14 cellular contexts compared by ENCODE assay signal in the genomic region with DNA sequence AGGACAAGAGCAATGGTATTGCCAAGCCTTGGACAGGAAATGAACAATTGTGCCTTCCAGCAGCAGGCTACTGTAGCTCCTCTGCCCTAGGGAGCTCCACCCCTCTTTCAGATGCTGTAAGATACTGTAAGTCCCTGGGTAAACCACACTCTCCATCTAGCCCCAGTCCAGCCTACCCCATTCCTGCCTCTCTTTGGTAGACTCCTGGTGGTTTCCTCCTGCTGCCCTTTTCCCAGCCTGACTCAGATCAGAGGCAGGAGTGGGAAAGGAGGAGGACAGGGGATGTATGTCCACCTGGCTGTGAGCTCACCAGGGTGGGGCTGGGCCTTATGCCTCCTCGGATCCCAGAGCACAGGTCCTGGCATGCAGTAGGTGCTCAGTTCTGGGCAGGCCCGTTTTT.
DNase-seq lines count a peak whose midpoint lies in the region; ATAC-seq and TF ChIP-seq lines count a peak whose summit lies in the region.
"Had no signal": no experiment of that assay in that cellular context is flagged by ENCODE, and none has a peak within 500 bp of the region (broad histone marks: within the 10 kb centered on the region; RNA-seq: fewer than 3 reads in every experiment).

No MANE protein-coding gene starts in this region.

- H3K36me3 ChIP-seq in HCT116 (ENCODE audit: control insufficient read depth in 1 of 2, insufficient read depth in 2 of 2, low read length in 2 of 2): no peaks in the 10 kb centered on the region

- no peak overlapping the region for H2AFZ ChIP-seq in HCT116 (ENCODE audit: low read depth, low read length, poor library complexity, severe bottlenecking)

- no peak overlapping the region for H3K27ac ChIP-seq in HCT116 (ENCODE audit: low read depth, low read length)
- peak overlapping the region; percentile 95 for H3K27ac ChIP-seq in RWPE1

- H3K4me3 Mint-ChIP-seq in activated CD4-positive, alpha-beta T cell treated with anti-CD3 and anti-CD28 coated beads for 36 hours: no peak overlapping the region
- no peak overlapping the region for H3K4me3 Mint-ChIP-seq in T-helper 2 cell treated with Interferon-gamma antibody and Interleukin-4, amounts not matched to agents 5 μg/mL and 100 μg/mL, for 36 hours

- H3K9me3 ChIP-seq in HCT116 (ENCODE audit: control insufficient read depth in 1 of 2, insufficient read depth in 1 of 2, low read depth in 1 of 2, low read length in 2 of 2): no peaks in the 10 kb centered on the region

- no peaks in the 10 kb centered on the region for H4K20me1 ChIP-seq in HCT116 (ENCODE audit: insufficient read depth)

- peak overlapping the region; percentile 35; the same call in 1 of the 2 replicates for H3K4me2 ChIP-seq in HCT116 (ENCODE audit: low read length)

- H3K79me2 ChIP-seq in HCT116 (ENCODE audit: insufficient read depth, low read length): no peaks in the 10 kb centered on the region

- CTCF ChIA-PET in HCT116 (lab: Charles Lee): no interaction called here
- CTCF ChIA-PET in RWPE1 (lab: Yijun Ruan, JAX): no interaction called here
- CTCF ChIA-PET in activated CD4-positive, alpha-beta T cell treated with anti-CD3 and anti-CD28 coated beads for 36 hours (lab: Charles Lee): no interaction called here

- H3K27me3 ChIP-seq in HCT116 (ENCODE audit: insufficient read depth, low read length): no peaks in the 10 kb centered on the region

- DNase-seq in COLO829 (ENCODE audit: low spot score) (peak; percentile 12), HCT116 (ENCODE audit: low read depth, low spot score) (peak; percentile 31), RWPE1 (ENCODE audit: low spot score) (peak; percentile 95), fibroblast of the aortic adventitia (ENCODE audit: low read depth) (peak; percentile 2), NAMALWA (ENCODE audit: low spot score) (no peak)
- DNase-seq in activated CD4-positive, alpha-beta T cell treated with anti-CD3 and anti-CD28 coated beads for 36 hours: no peak
- DNase-seq in T-helper 2 cell treated with Interferon-gamma antibody and Interleukin-4, amounts not matched to agents 5 μg/mL and 100 μg/mL, for 36 hours (ENCODE audit: low spot score): no peak
- DNase-seq: activated gamma-delta T cell, GDM1, KG1, NCI-H1417 treated with DMSO at 0.1 percent for 48 hours, substantia nigra, T-helper 9 cell had no signal

- peak; percentile 41 for ATAC-seq in HCT116
- ATAC-seq in activated CD4-positive, alpha-beta T cell treated with anti-CD3 and anti-CD28 coated beads for 36 hours: no peak
- ATAC-seq in GM18907 (IDR thresholded peaks at IDR 0.05; ENCODE audit: unreplicated experiment): no peak

- no peaks in the 10 kb centered on the region for H3K4me1 Mint-ChIP-seq in activated CD4-positive, alpha-beta T cell treated with anti-CD3 and anti-CD28 coated beads for 36 hours
- no peaks in the 10 kb centered on the region for H3K4me1 Mint-ChIP-seq in T-helper 2 cell treated with Interferon-gamma antibody and Interleukin-4, amounts not matched to agents 5 μg/mL and 100 μg/mL, for 36 hours (ENCODE audit: low read depth)

- no peaks in the 10 kb centered on the region for H3K36me3 Mint-ChIP-seq in activated CD4-positive, alpha-beta T cell treated with anti-CD3 and anti-CD28 coated beads for 36 hours (ENCODE audit: low read depth)
- no peaks in the 10 kb centered on the region for H3K36me3 Mint-ChIP-seq in T-helper 2 cell treated with Interferon-gamma antibody and Interleukin-4, amounts not matched to agents 5 μg/mL and 100 μg/mL, for 36 hours (ENCODE audit: low read depth)

- H3K4me1 ChIP-seq in HCT116 (ENCODE audit: control insufficient read depth in 1 of 2, insufficient read depth in 2 of 2, low read length in 2 of 2): peaks cover 0 to 15% of the 10 kb centered on the region in 2 experiments; a peak in 2 of 4 replicates

- peaks cover 8% of the 10 kb centered on the region for H3K27me3 Mint-ChIP-seq in activated CD4-positive, alpha-beta T cell treated with anti-CD3 and anti-CD28 coated beads for 36 hours
- no peaks in the 10 kb centered on the region for H3K27me3 Mint-ChIP-seq in T-helper 2 cell treated with Interferon-gamma antibody and Interleukin-4, amounts not matched to agents 5 μg/mL and 100 μg/mL, for 36 hours (ENCODE audit: low read depth)

- TF ChIP-seq RAD21 in HCT116 (IDR thresholded peaks at IDR 0.05; ENCODE audit: low read depth): no peak

- POLR2A ChIA-PET in HCT116 (lab: Charles Lee) (interaction anchor here (0.7 kb wide), 1 partner anchor 14 kb away, joined by 3 read pairs; no protein-coding TSS in a partner anchor), RWPE1 (lab: Yijun Ruan, JAX; ENCODE audit: low non-redundant PET) (interaction anchor here (1.0 kb wide), 1 partner anchor 34 kb away, joined by 3 read pairs; no protein-coding TSS in a partner anchor)
- POLR2A ChIA-PET in activated CD4-positive, alpha-beta T cell treated with anti-CD3 and anti-CD28 coated beads for 36 hours (lab: Charles Lee): no interaction called here

- RAD21 ChIA-PET in HCT116 (lab: Charles Lee; ENCODE audit: low non-redundant PET in 1 of 2, low total read pairs in 2 of 2, uncharacterized antibody in 2 of 2, unreplicated experiment in 2 of 2): no interaction called here

- TF ChIP-seq CTCF in HCT116 (IDR thresholded peaks at IDR 0.05 in 2 of 3, conservative IDR thresholded peaks at IDR 0.05 in 1 of 3; ENCODE audit: borderline replicate concordance in 1 of 3, insufficient read depth in 1 of 3, low read depth in 2 of 3, low read length in 2 of 3) (no peak), RWPE1 (conservative IDR thresholded peaks at IDR 0.05; ENCODE audit: low read depth) (no peak), fibroblast of the aortic adventitia (IDR thresholded peaks at IDR 0.05; ENCODE audit: insufficient read depth, low read length) (no peak)

- no peaks in the 10 kb centered on the region for H3K9me2 ChIP-seq in HCT116 (ENCODE audit: insufficient read depth)

- H3K9me3 Mint-ChIP-seq in activated CD4-positive, alpha-beta T cell treated with anti-CD3 and anti-CD28 coated beads for 36 hours (ENCODE audit: low read depth): no peaks in the 10 kb centered on the region
- no peaks in the 10 kb centered on the region for H3K9me3 Mint-ChIP-seq in T-helper 2 cell treated with Interferon-gamma antibody and Interleukin-4, amounts not matched to agents 5 μg/mL and 100 μg/mL, for 36 hours

- no peak overlapping the region for H3K27ac Mint-ChIP-seq in activated CD4-positive, alpha-beta T cell treated with anti-CD3 and anti-CD28 coated beads for 36 hours
- no peak overlapping the region for H3K27ac Mint-ChIP-seq in T-helper 2 cell treated with Interferon-gamma antibody and Interleukin-4, amounts not matched to agents 5 μg/mL and 100 μg/mL, for 36 hours

- no peak overlapping the region for H3K9ac ChIP-seq in HCT116 (ENCODE audit: low read length)

- BruUV-seq in HCT116 (replicated peaks; lab: Mats Ljungman, UMichigan): no TSS peak

- intact Hi-C loops in HCT116 (cut with micrococcal nuclease): no loop called here
- intact Hi-C loops in activated CD4-positive, alpha-beta T cell treated with anti-CD3 and anti-CD28 coated beads for 36 hours (cut with DNase I, micrococcal nuclease): no loop called here

- no peak for TF ChIP-seq POLR2A in HCT116 (IDR thresholded peaks at IDR 0.05; ENCODE audit: borderline replicate concordance, extremely low read depth, insufficient read depth, insufficient read length)

- H3K4me3 ChIP-seq in HCT116 (replicated peaks in 1 of 2; ENCODE audit: low read depth in 1 of 2, low read length in 2 of 2) (no peak overlapping the region), fibroblast of the aortic adventitia (ENCODE audit: low read depth, low read length) (no peak overlapping the region)

TF ChIP-seq in HCT116, 20 proteins besides CTCF, POLR2A, EP300 and RAD21 (continues in another document):
- no peak for TF ChIP-seq TCF7L2 (IDR thresholded peaks at IDR 0.05; ENCODE audit: borderline replicate concordance, extremely low read depth, insufficient read depth, insufficient read length)
- TF ChIP-seq SP1 (IDR thresholded peaks at IDR 0.05; ENCODE audit: low read depth): no peak
- no peak for TF ChIP-seq YY1 (IDR thresholded peaks at IDR 0.05; ENCODE audit: extremely low read depth, insufficient replicate concordance, low read depth, low read length)
- TF ChIP-seq REST (IDR thresholded peaks at IDR 0.05; ENCODE audit: low read depth): no peak
- no peak for TF ChIP-seq EZH2 (IDR thresholded peaks at IDR 0.05)
- no peak for TF ChIP-seq SRF (IDR thresholded peaks at IDR 0.05; ENCODE audit: low read depth)
- TF ChIP-seq ATF3 (IDR thresholded peaks at IDR 0.05): no peak

Comparison
In these comparisons a context has a peak if more than half of its experiments do, and no peak if none do; other contexts are left out.
1. DNase-seq: peak in COLO829 (single experiment), HCT116 (single experiment), RWPE1 (single experiment) and fibroblast of the aortic adventitia (single experiment); none in activated CD4-positive, alpha-beta T cell treated with anti-CD3 and anti-CD28 coated beads for 36 hours (single experiment), NAMALWA (single experiment) and T-helper 2 cell treated with Interferon-gamma antibody and Interleukin-4, amounts not matched to agents 5 μg/mL and 100 μg/mL, for 36 hours (single experiment).